10 cellular contexts compared by ENCODE assay signal in genomic region chr9:94869415-94869838, GRCh38.
DNase-seq lines count a peak whose midpoint lies in the region; ATAC-seq and TF ChIP-seq lines count a peak whose summit lies in the region.
"Had no signal": no experiment of that assay in that cellular context is flagged by ENCODE, and none has a peak within 500 bp of the region (broad histone marks: within the 10 kb centered on the region; RNA-seq: fewer than 3 reads in every experiment).

No MANE protein-coding gene starts in this region.

- H3K36me3 ChIP-seq in neural progenitor cell = no peaks in the 10 kb centered on the region

- intact Hi-C loops in left colon (cut with DNase I, micrococcal nuclease) (no loop called here), sciatic nerve (cut with DNase I) (no loop called here)

- no peak overlapping the region for H3K27ac ChIP-seq in neural progenitor cell

- no peaks in the 10 kb centered on the region for H4K20me1 ChIP-seq in neural progenitor cell (ENCODE audit: low read depth)

- peaks cover 5% of the 10 kb centered on the region for H3K9me3 Mint-ChIP-seq in activated naive CD8-positive, alpha-beta T cell treated with anti-CD3 and anti-CD28 coated beads, Interleukin-2, amount 50 U/mL, for 24 hours
- H3K9me3 Mint-ChIP-seq in mesothelial cell of epicardium (no peaks in the 10 kb centered on the region), neural progenitor cell (no peaks in the 10 kb centered on the region)

- peak; percentile 15 for DNase-seq in stimulated activated CD4-positive, alpha-beta T cell treated with anti-CD3 and anti-CD28 coated beads, Interleukin-4, amount 100 ng/mL, for 24 hours
- DNase-seq in stimulated activated CD4-positive, alpha-beta T cell treated with anti-CD3 and anti-CD28 coated beads, Interleukin-4, amount 100 ng/mL, for 1 hour = no peak
- peak; percentile 32 for DNase-seq in activated naive CD8-positive, alpha-beta T cell treated with anti-CD3 and anti-CD28 coated beads, Interleukin-2, amount 50 U/mL, for 24 hours
- no peak for DNase-seq in mesothelial cell of epicardium (ENCODE audit: low spot score in 2 of 2, unreplicated experiment in 2 of 2)
- DNase-seq in left colon = no peak
- DNase-seq in epidermal melanocyte (ENCODE audit: insufficient read length, low spot score) = no peak
- no peak for DNase-seq in sciatic nerve (ENCODE audit: low spot score)
- DNase-seq in neural progenitor cell (ENCODE audit: low spot score) = no peak
- DNase-seq: posterior cingulate gyrus had no signal

- H3K4me1 ChIP-seq in neural progenitor cell = peaks cover 36% of the 10 kb centered on the region

- H3K4me1 Mint-ChIP-seq in activated naive CD8-positive, alpha-beta T cell treated with anti-CD3 and anti-CD28 coated beads, Interleukin-2, amount 50 U/mL, for 24 hours = peaks cover 44% of the 10 kb centered on the region
- H3K4me1 Mint-ChIP-seq in mesothelial cell of epicardium (peaks cover 76% of the 10 kb centered on the region), neural progenitor cell (peaks cover 40% of the 10 kb centered on the region)

- H2AFZ ChIP-seq in neural progenitor cell (replicated peaks) = no peak overlapping the region

- H3K9ac ChIP-seq in neural progenitor cell = no peak overlapping the region

- H3K79me2 ChIP-seq in neural progenitor cell (ENCODE audit: low read depth) = peaks cover 6% of the 10 kb centered on the region

- no peaks in the 10 kb centered on the region for H3K9me3 ChIP-seq in neural progenitor cell (ENCODE audit: low read depth)

- peaks cover 7% of the 10 kb centered on the region for H3K27me3 Mint-ChIP-seq in activated naive CD8-positive, alpha-beta T cell treated with anti-CD3 and anti-CD28 coated beads, Interleukin-2, amount 50 U/mL, for 24 hours
- H3K27me3 Mint-ChIP-seq in mesothelial cell of epicardium (ENCODE audit: low read depth) (no peaks in the 10 kb centered on the region), neural progenitor cell (ENCODE audit: insufficient read depth, low read depth) (no peaks in the 10 kb centered on the region)

- H3K27me3 ChIP-seq in neural progenitor cell = no peaks in the 10 kb centered on the region

- no peaks in the 10 kb centered on the region for H3K36me3 Mint-ChIP-seq in activated naive CD8-positive, alpha-beta T cell treated with anti-CD3 and anti-CD28 coated beads, Interleukin-2, amount 50 U/mL, for 24 hours (ENCODE audit: low read depth)
- H3K36me3 Mint-ChIP-seq in mesothelial cell of epicardium = no peaks in the 10 kb centered on the region
- no peaks in the 10 kb centered on the region for H3K36me3 Mint-ChIP-seq in neural progenitor cell
- H3K36me3 Mint-ChIP-seq: CD14-positive monocyte had no signal

- H3K4me2 ChIP-seq in neural progenitor cell = no peak overlapping the region

- H3K4me3 Mint-ChIP-seq in activated naive CD8-positive, alpha-beta T cell treated with anti-CD3 and anti-CD28 coated beads, Interleukin-2, amount 50 U/mL, for 24 hours = peak overlapping the region; percentile 11
- no peak overlapping the region for H3K4me3 Mint-ChIP-seq in mesothelial cell of epicardium
- H3K4me3 Mint-ChIP-seq in neural progenitor cell = no peak overlapping the region
- H3K4me3 Mint-ChIP-seq: CD14-positive monocyte had no signal

- peak overlapping the region; percentile 74 for H3K27ac Mint-ChIP-seq in activated naive CD8-positive, alpha-beta T cell treated with anti-CD3 and anti-CD28 coated beads, Interleukin-2, amount 50 U/mL, for 24 hours
- peak overlapping the region; percentile 81 for H3K27ac Mint-ChIP-seq in mesothelial cell of epicardium
- H3K27ac Mint-ChIP-seq in neural progenitor cell = no peak overlapping the region
- H3K27ac Mint-ChIP-seq: CD14-positive monocyte had no signal

- H3K4me3 ChIP-seq in neural progenitor cell = no peak overlapping the region

- no peaks in the 10 kb centered on the region for H3F3A ChIP-seq in neural progenitor cell (ENCODE audit: low read depth)

- TF ChIP-seq CTCF in mesothelial cell of epicardium (IDR thresholded peaks at IDR 0.05; ENCODE audit: unreplicated experiment) (no peak), neural progenitor cell (IDR thresholded peaks at IDR 0.05) (no peak)

- peak; percentile 80 for ATAC-seq in activated naive CD8-positive, alpha-beta T cell treated with anti-CD3 and anti-CD28 coated beads, Interleukin-2, amount 50 U/mL, for 24 hours
- ATAC-seq in left colon (no peak), sciatic nerve (no peak)

Comparison
In these comparisons a context has a peak if more than half of its experiments do, and no peak if none do; other contexts are left out.
1. DNase-seq: peak in stimulated activated CD4-positive, alpha-beta T cell treated with anti-CD3 and anti-CD28 coated beads, Interleukin-4, amount 100 ng/mL, for 24 hours (single experiment) and activated naive CD8-positive, alpha-beta T cell treated with anti-CD3 and anti-CD28 coated beads, Interleukin-2, amount 50 U/mL, for 24 hours (single experiment); none in stimulated activated CD4-positive, alpha-beta T cell treated with anti-CD3 and anti-CD28 coated beads, Interleukin-4, amount 100 ng/mL, for 1 hour (single experiment), mesothelial cell of epicardium (0 of 2), left colon (0 of 2), epidermal melanocyte (single experiment), sciatic nerve (single experiment) and neural progenitor cell (single experiment).